Comparison of ENCODE assay signal across 1 cellular context in the genomic region with DNA sequence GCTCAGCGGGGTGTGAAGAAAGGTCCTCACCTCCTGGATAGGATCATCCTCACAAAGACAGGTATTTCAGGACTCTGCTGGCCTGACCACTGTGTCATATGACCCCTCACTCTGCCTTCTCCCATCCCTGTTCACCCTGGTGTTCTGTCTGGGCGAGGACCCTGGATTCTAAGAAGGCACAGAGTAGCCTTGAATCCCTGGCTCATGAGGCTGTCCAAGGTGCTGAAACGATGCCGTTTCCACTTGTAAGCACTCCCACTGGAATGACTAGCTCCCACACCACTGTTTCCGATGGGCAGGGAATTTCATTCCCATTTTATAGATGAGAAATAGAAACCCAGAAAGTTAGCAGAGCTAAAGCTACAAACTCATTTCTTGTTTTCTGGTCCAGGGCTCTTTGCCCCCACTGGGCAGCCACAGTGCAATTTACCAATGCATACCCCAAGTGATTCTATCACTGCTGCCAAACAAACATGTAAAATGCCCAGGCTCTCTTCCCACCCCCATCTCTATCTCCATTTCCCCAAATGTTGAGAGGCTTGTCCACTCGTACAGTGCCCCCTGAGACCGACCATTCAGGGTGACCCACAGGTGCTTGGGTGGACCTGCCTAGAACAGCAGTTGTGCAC.
A peak's percentile ranks its signal among the peaks of the same experiment; 100 is the strongest.
TF ChIP-seq lines count a peak whose summit lies in the region.

No MANE protein-coding gene starts in this region.

TF ChIP-seq in HepG2, 621 proteins besides CTCF, POLR2A, EP300 and RAD21 (continued from another document):
- TF ChIP-seq, protein P1, sequence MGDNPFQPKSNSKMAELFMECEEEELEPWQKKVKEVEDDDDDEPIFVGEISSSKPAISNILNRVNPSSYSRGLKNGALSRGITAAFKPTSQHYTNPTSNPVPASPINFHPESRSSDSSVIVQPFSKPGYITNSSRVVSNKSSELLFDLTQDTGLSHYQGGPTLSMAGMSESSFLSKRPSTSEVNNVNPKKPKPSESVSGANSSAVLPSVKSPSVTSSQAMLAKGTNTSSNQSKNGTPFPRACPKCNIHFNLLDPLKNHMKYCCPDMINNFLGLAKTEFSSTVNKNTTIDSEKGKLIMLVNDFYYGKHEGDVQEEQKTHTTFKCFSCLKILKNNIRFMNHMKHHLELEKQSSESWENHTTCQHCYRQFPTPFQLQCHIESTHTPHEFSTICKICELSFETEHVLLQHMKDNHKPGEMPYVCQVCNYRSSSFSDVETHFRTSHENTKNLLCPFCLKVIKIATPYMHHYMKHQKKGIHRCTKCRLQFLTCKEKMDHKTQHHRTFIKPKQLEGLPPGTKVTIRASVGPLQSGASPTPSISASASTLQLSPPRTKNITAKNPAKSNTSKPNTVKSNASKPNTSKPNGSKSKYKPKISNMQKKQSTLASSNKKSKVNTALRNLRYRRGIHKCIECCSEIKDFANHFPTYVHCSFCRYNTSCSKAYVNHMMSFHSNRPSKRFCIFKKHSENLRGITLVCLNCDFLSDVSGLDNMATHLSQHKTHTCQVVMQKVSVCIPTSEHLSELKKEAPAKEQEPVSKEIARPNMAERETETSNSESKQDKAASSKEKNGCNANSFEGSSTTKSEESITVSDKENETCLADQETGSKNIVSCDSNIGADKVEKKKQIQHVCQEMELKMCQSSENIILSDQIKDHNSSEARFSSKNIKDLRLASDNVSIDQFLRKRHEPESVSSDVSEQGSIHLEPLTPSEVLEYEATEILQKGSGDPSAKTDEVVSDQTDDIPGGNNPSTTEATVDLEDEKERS (CRISPR knock-in tag; IDR thresholded peaks at IDR 0.05), result no peak
- peak; percentile 54; the same call in 1 of the 2 replicates for TF ChIP-seq FOXK1 (CRISPR knock-in tag; IDR thresholded peaks at IDR 0.05; ENCODE audit: borderline replicate concordance, low read depth)
- TF ChIP-seq, protein P2, sequence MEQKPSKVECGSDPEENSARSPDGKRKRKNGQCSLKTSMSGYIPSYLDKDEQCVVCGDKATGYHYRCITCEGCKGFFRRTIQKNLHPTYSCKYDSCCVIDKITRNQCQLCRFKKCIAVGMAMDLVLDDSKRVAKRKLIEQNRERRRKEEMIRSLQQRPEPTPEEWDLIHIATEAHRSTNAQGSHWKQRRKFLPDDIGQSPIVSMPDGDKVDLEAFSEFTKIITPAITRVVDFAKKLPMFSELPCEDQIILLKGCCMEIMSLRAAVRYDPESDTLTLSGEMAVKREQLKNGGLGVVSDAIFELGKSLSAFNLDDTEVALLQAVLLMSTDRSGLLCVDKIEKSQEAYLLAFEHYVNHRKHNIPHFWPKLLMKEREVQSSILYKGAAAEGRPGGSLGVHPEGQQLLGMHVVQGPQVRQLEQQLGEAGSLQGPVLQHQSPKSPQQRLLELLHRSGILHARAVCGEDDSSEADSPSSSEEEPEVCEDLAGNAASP (CRISPR knock-in tag; IDR thresholded peaks at IDR 0.05; ENCODE audit: borderline replicate concordance), result peak; percentile 34; the same call in 1 of the 2 replicates
